Comparison of ENCODE assay signal across 1 cellular context in genomic region chrX:118459494-118459893, GRCh38.
A peak's percentile ranks its signal among the peaks of the same experiment; 100 is the strongest.
TF ChIP-seq lines count a peak whose summit lies in the region.

No MANE protein-coding gene starts in this region.

TF ChIP-seq in K562, 482 proteins besides CTCF, POLR2A, EP300 and RAD21 (continued from another document):
- TF ChIP-seq POU5F1 (IDR thresholded peaks at IDR 0.05; ENCODE audit: borderline replicate concordance, low read depth, low read length, partially characterized antibody) (no peak), ZNF384 (IDR thresholded peaks at IDR 0.05; ENCODE audit: low read depth, low read length) (0 out of 2 replicates have a peak, but pooled peaks have one; percentile 17), MAFK (IDR thresholded peaks at IDR 0.05; ENCODE audit: low read length) (no peak), SMC3 (conservative IDR thresholded peaks at IDR 0.05; ENCODE audit: insufficient read depth, low read depth, low read length) (peak; percentile 66), STAG1 (CRISPR knock-in tag; IDR thresholded peaks at IDR 0.05; ENCODE audit: borderline replicate concordance) (peak; percentile 13; the same call in 1 of the 2 replicates)
